In the genomic region with DNA sequence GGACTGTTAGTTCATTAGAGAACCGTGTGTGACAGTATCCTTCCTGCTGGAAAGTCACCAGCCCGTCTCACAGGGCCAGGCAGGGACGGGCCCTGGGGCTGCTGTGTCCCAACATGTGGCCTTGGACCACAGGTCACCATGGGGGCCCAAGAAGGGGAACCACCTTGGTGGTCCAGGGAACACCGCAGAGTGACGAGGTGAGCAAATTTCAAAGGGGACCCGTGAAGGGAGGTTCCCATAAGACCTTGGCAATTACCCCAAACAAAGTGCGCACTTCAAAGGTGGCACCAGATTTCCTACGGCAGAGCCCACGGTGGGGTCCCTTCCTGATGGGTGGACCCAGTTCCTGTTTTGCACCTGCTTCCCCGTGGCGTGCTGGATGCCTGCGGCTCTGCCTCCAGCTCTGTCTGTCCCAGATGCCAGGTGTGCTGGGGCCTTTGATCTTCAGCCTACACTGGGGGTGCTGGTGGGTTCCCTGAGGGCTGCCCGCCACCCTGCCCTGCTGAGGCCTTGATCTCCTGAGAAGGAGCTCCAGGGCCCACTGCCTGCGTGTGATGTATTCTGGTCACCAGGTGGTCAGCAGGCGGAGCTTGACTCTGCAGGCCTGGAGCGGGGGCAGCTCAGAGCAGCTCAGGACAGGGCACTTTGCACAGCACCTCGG, we compare ENCODE assay signal across 1 cellular context.
TF ChIP-seq lines count a peak whose summit lies in the region.

No MANE protein-coding gene starts in this region.

TF ChIP-seq in HepG2, 621 proteins besides CTCF, POLR2A, EP300 and RAD21 (continues in another document):
- TF ChIP-seq MIXL1 (CRISPR knock-in tag; IDR thresholded peaks at IDR 0.05) (no peak), CBX5 (CRISPR knock-in tag; IDR thresholded peaks at IDR 0.05; ENCODE audit: borderline replicate concordance) (no peak), IRF2 (CRISPR knock-in tag; IDR thresholded peaks at IDR 0.05) (0 out of 2 replicates have a peak, but pooled peaks have one; percentile 33), GLMP (CRISPR knock-in tag; IDR thresholded peaks at IDR 0.05; ENCODE audit: borderline replicate concordance) (no peak), HOXA7 (CRISPR knock-in tag; IDR thresholded peaks at IDR 0.05) (no peak), SP5 (CRISPR knock-in tag; IDR thresholded peaks at IDR 0.05; ENCODE audit: borderline replicate concordance, low read depth) (no peak), ZNF468 (CRISPR knock-in tag; IDR thresholded peaks at IDR 0.05) (no peak), MATR3 (CRISPR knock-in tag; IDR thresholded peaks at IDR 0.05) (no peak), ZFP36 (IDR thresholded peaks at IDR 0.05; ENCODE audit: borderline replicate concordance, low read depth, low read length, partially characterized antibody) (no peak), ATF3 (CRISPR knock-in tag; IDR thresholded peaks at IDR 0.05) (0 out of 2 replicates have a peak, but pooled peaks have one; percentile 6), POGZ (CRISPR knock-in tag; IDR thresholded peaks at IDR 0.05) (peak; percentile 12; the same call in 1 of the 2 replicates), HNRNPLL (IDR thresholded peaks at IDR 0.05; ENCODE audit: low read depth, low read length, poor library complexity, severe bottlenecking) (peak; percentile 49), ZNF780A (CRISPR knock-in tag; IDR thresholded peaks at IDR 0.05) (no peak), HIVEP1 (CRISPR knock-in tag; IDR thresholded peaks at IDR 0.05) (peak; percentile 73), ARNTL (CRISPR knock-in tag; IDR thresholded peaks at IDR 0.05) (peak; percentile 55; the same call in 1 of the 2 replicates), CHD4 (IDR thresholded peaks at IDR 0.05; ENCODE audit: borderline replicate concordance, low read length) (no peak), ZNF83 (CRISPR knock-in tag; IDR thresholded peaks at IDR 0.05; ENCODE audit: borderline replicate concordance) (no peak), PHF5A (CRISPR knock-in tag; IDR thresholded peaks at IDR 0.05; ENCODE audit: low read depth, unreplicated experiment) (no peak), MYC (CRISPR knock-in tag; IDR thresholded peaks at IDR 0.05; ENCODE audit: borderline replicate concordance) (peak; percentile 64; the same call in 1 of the 2 replicates), HHEX (CRISPR knock-in tag; IDR thresholded peaks at IDR 0.05) (0 out of 2 replicates have a peak, but pooled peaks have one; percentile 36), ZNF674 (CRISPR knock-in tag; IDR thresholded peaks at IDR 0.05; ENCODE audit: low read depth) (no peak), PHB2 (IDR thresholded peaks at IDR 0.05; ENCODE audit: partially characterized antibody) (no peak), ZNF761 (CRISPR knock-in tag; conservative IDR thresholded peaks at IDR 0.05) (no peak), PLSCR1 (CRISPR knock-in tag; IDR thresholded peaks at IDR 0.05; ENCODE audit: borderline replicate concordance) (no peak), STAT5B (CRISPR knock-in tag; IDR thresholded peaks at IDR 0.05) (no peak), ZEB1 (IDR thresholded peaks at IDR 0.05; ENCODE audit: insufficient replicate concordance, low read depth) (no peak), PRMT3 (CRISPR knock-in tag; IDR thresholded peaks at IDR 0.05; ENCODE audit: borderline replicate concordance, low read depth) (no peak), HOMEZ (CRISPR knock-in tag; IDR thresholded peaks at IDR 0.05; ENCODE audit: low read depth) (no peak), STAG1 (CRISPR knock-in tag; IDR thresholded peaks at IDR 0.05) (peak; percentile 15; the same call in 1 of the 2 replicates), MEF2D (CRISPR knock-in tag; IDR thresholded peaks at IDR 0.05) (peak; percentile 55), BRD4 (CRISPR knock-in tag; IDR thresholded peaks at IDR 0.05) (no peak), JARID2 (CRISPR knock-in tag; IDR thresholded peaks at IDR 0.05; ENCODE audit: insufficient replicate concordance) (no peak), ZNF136 (CRISPR knock-in tag; IDR thresholded peaks at IDR 0.05; ENCODE audit: low read depth) (no peak), ZNF558 (CRISPR knock-in tag; IDR thresholded peaks at IDR 0.05; ENCODE audit: borderline replicate concordance) (no peak), ZNF296 (CRISPR knock-in tag; conservative IDR thresholded peaks at IDR 0.05) (no peak), RXRA (CRISPR knock-in tag; IDR thresholded peaks at IDR 0.05) (peak; percentile 67; the same call in 1 of the 2 replicates), MIER3 (CRISPR knock-in tag; IDR thresholded peaks at IDR 0.05; ENCODE audit: borderline replicate concordance) (no peak), BCL6 (CRISPR knock-in tag; IDR thresholded peaks at IDR 0.05) (peak; percentile 64), ZFY (CRISPR knock-in tag; IDR thresholded peaks at IDR 0.05) (peak; percentile 31; the same call in 1 of the 2 replicates), ZNF616 (CRISPR knock-in tag; IDR thresholded peaks at IDR 0.05; ENCODE audit: low read depth) (no peak), ZNF883 (CRISPR knock-in tag; IDR thresholded peaks at IDR 0.05; ENCODE audit: not compliant biosample characterization) (no peak), ZBTB34 (CRISPR knock-in tag; IDR thresholded peaks at IDR 0.05) (no peak), NFE2L1 (CRISPR knock-in tag; IDR thresholded peaks at IDR 0.05; ENCODE audit: borderline replicate concordance) (no peak; the same call in 1 of the 2 replicates), SIN3A (IDR thresholded peaks at IDR 0.05; ENCODE audit: borderline replicate concordance, low read depth, low read length) (no peak), CREM (IDR thresholded peaks at IDR 0.05) (peak; percentile 49; the same call in 1 of the 2 replicates), CREM (CRISPR knock-in tag; IDR thresholded peaks at IDR 0.05) (no peak)
- TF ChIP-seq, protein P1, sequence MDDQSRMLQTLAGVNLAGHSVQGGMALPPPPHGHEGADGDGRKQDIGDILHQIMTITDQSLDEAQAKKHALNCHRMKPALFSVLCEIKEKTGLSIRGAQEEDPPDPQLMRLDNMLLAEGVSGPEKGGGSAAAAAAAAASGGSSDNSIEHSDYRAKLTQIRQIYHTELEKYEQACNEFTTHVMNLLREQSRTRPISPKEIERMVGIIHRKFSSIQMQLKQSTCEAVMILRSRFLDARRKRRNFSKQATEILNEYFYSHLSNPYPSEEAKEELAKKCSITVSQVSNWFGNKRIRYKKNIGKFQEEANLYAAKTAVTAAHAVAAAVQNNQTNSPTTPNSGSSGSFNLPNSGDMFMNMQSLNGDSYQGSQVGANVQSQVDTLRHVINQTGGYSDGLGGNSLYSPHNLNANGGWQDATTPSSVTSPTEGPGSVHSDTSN (CRISPR knock-in tag; IDR thresholded peaks at IDR 0.05; ENCODE audit: borderline replicate concordance) = no peak
- TF ChIP-seq, protein P2, sequence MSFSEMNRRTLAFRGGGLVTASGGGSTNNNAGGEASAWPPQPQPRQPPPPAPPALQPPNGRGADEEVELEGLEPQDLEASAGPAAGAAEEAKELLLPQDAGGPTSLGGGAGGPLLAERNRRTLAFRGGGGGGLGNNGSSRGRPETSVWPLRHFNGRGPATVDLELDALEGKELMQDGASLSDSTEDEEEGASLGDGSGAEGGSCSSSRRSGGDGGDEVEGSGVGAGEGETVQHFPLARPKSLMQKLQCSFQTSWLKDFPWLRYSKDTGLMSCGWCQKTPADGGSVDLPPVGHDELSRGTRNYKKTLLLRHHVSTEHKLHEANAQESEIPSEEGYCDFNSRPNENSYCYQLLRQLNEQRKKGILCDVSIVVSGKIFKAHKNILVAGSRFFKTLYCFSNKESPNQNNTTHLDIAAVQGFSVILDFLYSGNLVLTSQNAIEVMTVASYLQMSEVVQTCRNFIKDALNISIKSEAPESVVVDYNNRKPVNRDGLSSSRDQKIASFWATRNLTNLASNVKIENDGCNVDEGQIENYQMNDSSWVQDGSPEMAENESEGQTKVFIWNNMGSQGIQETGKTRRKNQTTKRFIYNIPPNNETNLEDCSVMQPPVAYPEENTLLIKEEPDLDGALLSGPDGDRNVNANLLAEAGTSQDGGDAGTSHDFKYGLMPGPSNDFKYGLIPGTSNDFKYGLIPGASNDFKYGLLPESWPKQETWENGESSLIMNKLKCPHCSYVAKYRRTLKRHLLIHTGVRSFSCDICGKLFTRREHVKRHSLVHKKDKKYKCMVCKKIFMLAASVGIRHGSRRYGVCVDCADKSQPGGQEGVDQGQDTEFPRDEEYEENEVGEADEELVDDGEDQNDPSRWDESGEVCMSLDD (CRISPR knock-in tag; IDR thresholded peaks at IDR 0.05; ENCODE audit: borderline replicate concordance) = peak; percentile 61; the same call in 1 of the 2 replicates
- TF ChIP-seq, protein P3, sequence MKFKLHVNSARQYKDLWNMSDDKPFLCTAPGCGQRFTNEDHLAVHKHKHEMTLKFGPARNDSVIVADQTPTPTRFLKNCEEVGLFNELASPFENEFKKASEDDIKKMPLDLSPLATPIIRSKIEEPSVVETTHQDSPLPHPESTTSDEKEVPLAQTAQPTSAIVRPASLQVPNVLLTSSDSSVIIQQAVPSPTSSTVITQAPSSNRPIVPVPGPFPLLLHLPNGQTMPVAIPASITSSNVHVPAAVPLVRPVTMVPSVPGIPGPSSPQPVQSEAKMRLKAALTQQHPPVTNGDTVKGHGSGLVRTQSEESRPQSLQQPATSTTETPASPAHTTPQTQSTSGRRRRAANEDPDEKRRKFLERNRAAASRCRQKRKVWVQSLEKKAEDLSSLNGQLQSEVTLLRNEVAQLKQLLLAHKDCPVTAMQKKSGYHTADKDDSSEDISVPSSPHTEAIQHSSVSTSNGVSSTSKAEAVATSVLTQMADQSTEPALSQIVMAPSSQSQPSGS (CRISPR knock-in tag; IDR thresholded peaks at IDR 0.05) = 0 out of 2 replicates have a peak, but pooled peaks have one; percentile 29
- TF ChIP-seq, protein P4, sequence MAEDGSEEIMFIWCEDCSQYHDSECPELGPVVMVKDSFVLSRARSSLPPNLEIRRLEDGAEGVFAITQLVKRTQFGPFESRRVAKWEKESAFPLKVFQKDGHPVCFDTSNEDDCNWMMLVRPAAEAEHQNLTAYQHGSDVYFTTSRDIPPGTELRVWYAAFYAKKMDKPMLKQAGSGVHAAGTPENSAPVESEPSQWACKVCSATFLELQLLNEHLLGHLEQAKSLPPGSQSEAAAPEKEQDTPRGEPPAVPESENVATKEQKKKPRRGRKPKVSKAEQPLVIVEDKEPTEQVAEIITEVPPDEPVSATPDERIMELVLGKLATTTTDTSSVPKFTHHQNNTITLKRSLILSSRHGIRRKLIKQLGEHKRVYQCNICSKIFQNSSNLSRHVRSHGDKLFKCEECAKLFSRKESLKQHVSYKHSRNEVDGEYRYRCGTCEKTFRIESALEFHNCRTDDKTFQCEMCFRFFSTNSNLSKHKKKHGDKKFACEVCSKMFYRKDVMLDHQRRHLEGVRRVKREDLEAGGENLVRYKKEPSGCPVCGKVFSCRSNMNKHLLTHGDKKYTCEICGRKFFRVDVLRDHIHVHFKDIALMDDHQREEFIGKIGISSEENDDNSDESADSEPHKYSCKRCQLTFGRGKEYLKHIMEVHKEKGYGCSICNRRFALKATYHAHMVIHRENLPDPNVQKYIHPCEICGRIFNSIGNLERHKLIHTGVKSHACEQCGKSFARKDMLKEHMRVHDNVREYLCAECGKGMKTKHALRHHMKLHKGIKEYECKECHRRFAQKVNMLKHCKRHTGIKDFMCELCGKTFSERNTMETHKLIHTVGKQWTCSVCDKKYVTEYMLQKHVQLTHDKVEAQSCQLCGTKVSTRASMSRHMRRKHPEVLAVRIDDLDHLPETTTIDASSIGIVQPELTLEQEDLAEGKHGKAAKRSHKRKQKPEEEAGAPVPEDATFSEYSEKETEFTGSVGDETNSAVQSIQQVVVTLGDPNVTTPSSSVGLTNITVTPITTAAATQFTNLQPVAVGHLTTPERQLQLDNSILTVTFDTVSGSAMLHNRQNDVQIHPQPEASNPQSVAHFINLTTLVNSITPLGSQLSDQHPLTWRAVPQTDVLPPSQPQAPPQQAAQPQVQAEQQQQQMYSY (CRISPR knock-in tag; IDR thresholded peaks at IDR 0.05) = no peak
